In genomic region chr3:111737712-111738097, GRCh38 we compare ENCODE assay signal across 8 cellular contexts.
DNase-seq lines count a peak whose midpoint lies in the region; ATAC-seq and TF ChIP-seq lines count a peak whose summit lies in the region.

No MANE protein-coding gene starts in this region.

- H3K4me2 ChIP-seq in GM23248 (ENCODE audit: unreplicated experiment) = peak overlapping the region; percentile 29

- in situ Hi-C loops in GM23248 (cut with MboI) (no loop called here), KBM-7 (cut with MboI; ENCODE audit: low pct_unique_long_range_greater_than_20kb, low sequenced_read_pairs) (no loop called here)

- no peak overlapping the region for H3K4me3 ChIP-seq in AG04449 (ENCODE audit: low read depth, low read length)
- H3K4me3 ChIP-seq in GM23248 = no peak overlapping the region

- H3K9me2 ChIP-seq in GM23248 (ENCODE audit: insufficient read depth) = no peaks in the 10 kb centered on the region

- peak; percentile 97 for DNase-seq in AG04449 (ENCODE audit: low read depth, low spot score)
- DNase-seq in GM23248 = peak; percentile 94
- peak; percentile 94 for DNase-seq in RPMI7951 (ENCODE audit: low read depth)
- DNase-seq in kidney tubule cell (ENCODE audit: low spot score) = peak; percentile 89
- DNase-seq in KBM-7 = no peak
- no peak for DNase-seq in stimulated activated CD4-positive, alpha-beta T cell treated with anti-CD3 and anti-CD28 coated beads, Interleukin-4, amount 100 ng/mL, for 1 hour

- peaks cover 56% of the 10 kb centered on the region for H3K4me1 ChIP-seq in GM23248 (ENCODE audit: insufficient read depth)

- no peaks in the 10 kb centered on the region for H4K20me1 ChIP-seq in GM23248 (ENCODE audit: insufficient read depth)

- no peaks in the 10 kb centered on the region for H3K27me3 ChIP-seq in GM23248 (replicated peaks; ENCODE audit: insufficient read depth)

- no peak for ATAC-seq in HG03108 (IDR thresholded peaks at IDR 0.05; ENCODE audit: unreplicated experiment)
- ATAC-seq in HG03439 (IDR thresholded peaks at IDR 0.05; ENCODE audit: unreplicated experiment) = no peak

- 32 to 38% methylated on average over 3 of the region's 3 CpGs for WGBS in GM23248 (ENCODE audit: low coverage in 1 of 2, low lambda C conversion rate in 2 of 2, missing lambda C conversion rate in 2 of 2), 2 experiments

- no peak overlapping the region for H3K9ac ChIP-seq in GM23248

- peak overlapping the region; percentile 47 for H3K27ac ChIP-seq in GM23248

- no peaks in the 10 kb centered on the region for H3K36me3 ChIP-seq in GM23248 (ENCODE audit: low read depth)

- peaks cover 46% of the 10 kb centered on the region for H3F3A ChIP-seq in GM23248 (ENCODE audit: insufficient read depth)

- no peak for TF ChIP-seq CTCF in AG04449 (IDR thresholded peaks at IDR 0.05; ENCODE audit: insufficient read depth, low read length, missing control alignments)

- no peaks in the 10 kb centered on the region for H3K79me2 ChIP-seq in GM23248 (ENCODE audit: insufficient read depth)

- CTCF ChIA-PET in AG04449 (lab: Yijun Ruan, JAX) = interaction anchor here (1.1 to 1.6 kb wide), 3 partner anchors 20 to 123 kb away, joined by 3 to 5 read pairs (median 5); no protein-coding TSS in a partner anchor

- no peaks in the 10 kb centered on the region for H3K9me3 ChIP-seq in GM23248 (ENCODE audit: low read depth)

- POLR2A ChIA-PET in AG04449 (lab: Yijun Ruan, JAX) = interaction anchor here (0.9 to 1.2 kb wide), 6 partner anchors 10 to 123 kb away, joined by 4 to 6 read pairs (median 4); no protein-coding TSS in a partner anchor

- no peak overlapping the region for H2AFZ ChIP-seq in GM23248

Comparison
In these comparisons a context has a peak if more than half of its experiments do, and no peak if none do; other contexts are left out.
1. DNase-seq: peak in AG04449 (single experiment), GM23248 (single experiment), RPMI7951 (single experiment) and kidney tubule cell (single experiment); none in KBM-7 (single experiment) and stimulated activated CD4-positive, alpha-beta T cell treated with anti-CD3 and anti-CD28 coated beads, Interleukin-4, amount 100 ng/mL, for 1 hour (single experiment).